16 cellular contexts compared by ENCODE assay signal in genomic region chr22:44885806-44886360, GRCh38.
DNase-seq lines count a peak whose midpoint lies in the region; ATAC-seq and TF ChIP-seq lines count a peak whose summit lies in the region.
"Had no signal": no experiment of that assay in that cellular context is flagged by ENCODE, and none has a peak within 500 bp of the region (broad histone marks: within the 10 kb centered on the region; RNA-seq: fewer than 3 reads in every experiment).

No MANE protein-coding gene starts in this region.

- no peaks in the 10 kb centered on the region for H3K36me3 ChIP-seq in suprapubic skin
- no peaks in the 10 kb centered on the region for H3K36me3 ChIP-seq in MG63
- no peaks in the 10 kb centered on the region for H3K36me3 ChIP-seq in sigmoid colon
- H3K36me3 ChIP-seq: BLaER1 treated with 17β-estradiol and CSF1 and Interleukin-3, amounts not matched to agents 10 nM and 100 nM had no signal

- CTCF ChIA-PET in activated CD8-positive, alpha-beta memory T cell treated with anti-CD3 and anti-CD28 coated beads, Interleukin-2, amount 10 ng/mL, durations not matched to agents 7 days and 5 days (lab: Charles Lee): interaction anchor here (0.6 kb wide), 1 partner anchor 946 kb away, joined by 3 read pairs; no protein-coding TSS in a partner anchor

- ATAC-seq in activated CD8-positive, alpha-beta memory T cell treated with anti-CD3 and anti-CD28 coated beads, Interleukin-2, amount 10 ng/mL, durations not matched to agents 7 days and 5 days: no peak
- ATAC-seq in left lobe of liver: no peak
- ATAC-seq: GM12878 had no signal

- H3K4me1 Mint-ChIP-seq in activated CD8-positive, alpha-beta memory T cell treated with anti-CD3 and anti-CD28 coated beads, Interleukin-2, amount 10 ng/mL, durations not matched to agents 7 days and 5 days: no peaks in the 10 kb centered on the region
- H3K4me1 Mint-ChIP-seq: CD4-positive, CD25-positive, alpha-beta regulatory T cell had no signal

- TF ChIP-seq POLR2A in suprapubic skin (IDR thresholded peaks at IDR 0.05): no peak
- TF ChIP-seq POLR2A in sigmoid colon (IDR thresholded peaks at IDR 0.05): no peak

- intact Hi-C loops in sigmoid colon (cut with DNase I): no loop called here

- TF ChIP-seq EP300 in suprapubic skin (IDR thresholded peaks at IDR 0.05) (no peak), sigmoid colon (IDR thresholded peaks at IDR 0.05) (no peak)

- H3K9me3 ChIP-seq in suprapubic skin: no peaks in the 10 kb centered on the region
- no peaks in the 10 kb centered on the region for H3K9me3 ChIP-seq in MG63
- H3K9me3 ChIP-seq in sigmoid colon: no peaks in the 10 kb centered on the region
- H3K9me3 ChIP-seq: BLaER1 treated with 17β-estradiol and CSF1 and Interleukin-3, amounts not matched to agents 10 nM and 100 nM had no signal

- H3K4me3 Mint-ChIP-seq in activated CD8-positive, alpha-beta memory T cell treated with anti-CD3 and anti-CD28 coated beads, Interleukin-2, amount 10 ng/mL, durations not matched to agents 7 days and 5 days: no peak overlapping the region
- H3K4me3 Mint-ChIP-seq: CD4-positive, CD25-positive, alpha-beta regulatory T cell; H9 had no signal

- peak; percentile 4 for DNase-seq in activated CD8-positive, alpha-beta memory T cell treated with anti-CD3 and anti-CD28 coated beads, Interleukin-2, amount 50 U/mL, for 4 hours
- DNase-seq in activated CD8-positive, alpha-beta memory T cell treated with anti-CD3 and anti-CD28 coated beads, Interleukin-2, amount 10 ng/mL, durations not matched to agents 7 days and 5 days: no peak
- DNase-seq in coronary artery (ENCODE audit: low spot score) (peak; percentile 61), left lobe of liver (ENCODE audit: low spot score) (peak; percentile 30), suprapubic skin (ENCODE audit: low spot score in 2 of 2) (peak; percentile 39 to 55), Ammon's horn (ENCODE audit: low spot score) (no peak), MG63 (no peak), sigmoid colon (no peak)
- DNase-seq: 8988T; AML-193; CD4-positive, CD25-positive, alpha-beta regulatory T cell; DMS79; GM23248; H9 had no signal

- 89% methylated on average over 12 of the region's 14 CpGs for WGBS in suprapubic skin
- WGBS in sigmoid colon, 2 donors: 75 to 89% methylated on average over 14 of the region's 14 CpGs

- H3K27ac Mint-ChIP-seq in activated CD8-positive, alpha-beta memory T cell treated with anti-CD3 and anti-CD28 coated beads, Interleukin-2, amount 10 ng/mL, durations not matched to agents 7 days and 5 days: no peak overlapping the region
- H3K27ac Mint-ChIP-seq: CD4-positive, CD25-positive, alpha-beta regulatory T cell had no signal

- H3K4me1 ChIP-seq in suprapubic skin: no peaks in the 10 kb centered on the region
- H3K4me1 ChIP-seq in sigmoid colon: no peaks in the 10 kb centered on the region

- H3K9me3 Mint-ChIP-seq in activated CD8-positive, alpha-beta memory T cell treated with anti-CD3 and anti-CD28 coated beads, Interleukin-2, amount 10 ng/mL, durations not matched to agents 7 days and 5 days (ENCODE audit: low read depth): no peaks in the 10 kb centered on the region
- H3K9me3 Mint-ChIP-seq: H9 had no signal

- TF ChIP-seq CTCF in coronary artery (IDR thresholded peaks at IDR 0.05) (no peak), suprapubic skin (IDR thresholded peaks at IDR 0.05) (no peak), sigmoid colon (IDR thresholded peaks at IDR 0.05) (no peak)

- H3K27me3 ChIP-seq in suprapubic skin (no peaks in the 10 kb centered on the region), MG63 (peaks cover 6% of the 10 kb centered on the region; the same call in 1 of the 2 replicates), sigmoid colon (no peaks in the 10 kb centered on the region)
- H3K27me3 ChIP-seq: BLaER1 treated with 17β-estradiol and CSF1 and Interleukin-3, amounts not matched to agents 10 nM and 100 nM had no signal

- H3K27ac ChIP-seq in coronary artery: no peak overlapping the region
- H3K27ac ChIP-seq in suprapubic skin: no peak overlapping the region
- H3K27ac ChIP-seq in sigmoid colon: no peak overlapping the region
- H3K27ac ChIP-seq: BLaER1 treated with 17β-estradiol and CSF1 and Interleukin-3, amounts not matched to agents 10 nM and 100 nM; GM23248 had no signal

- no peak overlapping the region for H3K4me3 ChIP-seq in coronary artery
- H3K4me3 ChIP-seq in suprapubic skin: no peak overlapping the region
- no peak overlapping the region for H3K4me3 ChIP-seq in MG63
- H3K4me3 ChIP-seq in sigmoid colon: no peak overlapping the region
- H3K4me3 ChIP-seq: BLaER1 treated with 17β-estradiol and CSF1 and Interleukin-3, amounts not matched to agents 10 nM and 100 nM; GM12878; GM23248 had no signal

- no peaks in the 10 kb centered on the region for H3K27me3 Mint-ChIP-seq in activated CD8-positive, alpha-beta memory T cell treated with anti-CD3 and anti-CD28 coated beads, Interleukin-2, amount 10 ng/mL, durations not matched to agents 7 days and 5 days

- no peaks in the 10 kb centered on the region for H3K36me3 Mint-ChIP-seq in activated CD8-positive, alpha-beta memory T cell treated with anti-CD3 and anti-CD28 coated beads, Interleukin-2, amount 10 ng/mL, durations not matched to agents 7 days and 5 days
- H3K36me3 Mint-ChIP-seq: CD4-positive, CD25-positive, alpha-beta regulatory T cell had no signal

Comparison
In these comparisons a context has a peak if more than half of its experiments do, and no peak if none do; other contexts are left out.
1. DNase-seq: peak in activated CD8-positive, alpha-beta memory T cell treated with anti-CD3 and anti-CD28 coated beads, Interleukin-2, amount 50 U/mL, for 4 hours (single experiment), coronary artery (single experiment), left lobe of liver (single experiment) and suprapubic skin (2 of 2); none in activated CD8-positive, alpha-beta memory T cell treated with anti-CD3 and anti-CD28 coated beads, Interleukin-2, amount 10 ng/mL, durations not matched to agents 7 days and 5 days (single experiment), Ammon's horn (single experiment), MG63 (single experiment) and sigmoid colon (single experiment).